In genomic region chr9:127763918-127764384, GRCh38 we compare ENCODE assay signal across 8 cellular contexts. TPM values are rescaled to one million over a fixed set of nuclear protein-coding genes. Genes with fewer than 3 reads are reported as not detected.
DNase-seq lines count a peak whose midpoint lies in the region; ATAC-seq, FAIRE-seq and TF ChIP-seq lines count a peak whose summit lies in the region.

No MANE protein-coding gene starts in this region.

- intact Hi-C loops in activated CD4-positive, alpha-beta memory T cell treated with anti-CD3 and anti-CD28 coated beads for 36 hours (cut with micrococcal nuclease): no loop called here

- peak overlapping the region; percentile 23 for H3K27ac Mint-ChIP-seq in activated CD4-positive, alpha-beta memory T cell treated with anti-CD3 and anti-CD28 coated beads for 36 hours

- H3K79me2 ChIP-seq in smooth muscle cell (ENCODE audit: low read depth): no peaks in the 10 kb centered on the region

- no peaks in the 10 kb centered on the region for H3K27me3 ChIP-seq in cardiac muscle cell
- no peaks in the 10 kb centered on the region for H3K27me3 ChIP-seq in smooth muscle cell (ENCODE audit: low read depth)

- H3K36me3 ChIP-seq in cardiac muscle cell: no peaks in the 10 kb centered on the region
- no peaks in the 10 kb centered on the region for H3K36me3 ChIP-seq in smooth muscle cell (ENCODE audit: low read depth)

- DNase-seq in GM13976 (ENCODE audit: low spot score) (peak; percentile 66), cardiac muscle cell (ENCODE audit: low read depth in 1 of 2, low spot score in 1 of 2) (peak in 1 of 2 donors; percentile 67), smooth muscle cell (lab: John Stamatoyannopoulos, UW; ENCODE audit: unreplicated experiment) (no peak), GM19239 (ENCODE audit: insufficient read length, low spot score) (no peak)
- DNase-seq in activated CD4-positive, alpha-beta memory T cell treated with anti-CD3 and anti-CD28 coated beads for 36 hours: peak; percentile 61

- no peaks in the 10 kb centered on the region for H3K27me3 Mint-ChIP-seq in activated CD4-positive, alpha-beta memory T cell treated with anti-CD3 and anti-CD28 coated beads for 36 hours

- H3F3A ChIP-seq in smooth muscle cell (ENCODE audit: low read depth): no peaks in the 10 kb centered on the region

- H3K4me1 Mint-ChIP-seq in activated CD4-positive, alpha-beta memory T cell treated with anti-CD3 and anti-CD28 coated beads for 36 hours (ENCODE audit: low read depth): peaks cover 41% of the 10 kb centered on the region

- POLR2A ChIA-PET in activated CD4-positive, alpha-beta memory T cell treated with anti-CD3 and anti-CD28 coated beads for 36 hours (lab: Charles Lee): no interaction called here

- H3K4me3 ChIP-seq in cardiac muscle cell (no peak overlapping the region), smooth muscle cell (no peak overlapping the region)

- TF ChIP-seq CTCF in 22Rv1 (IDR thresholded peaks at IDR 0.05) (peak; percentile 52), GM13976 (IDR thresholded peaks at IDR 0.05; ENCODE audit: borderline replicate concordance, control extremely low read depth, extremely low read depth, insufficient read depth, missing control alignments) (peak; percentile 16), cardiac muscle cell (IDR thresholded peaks at IDR 0.05; ENCODE audit: low read depth, low read length) (peak; percentile 47), smooth muscle cell (IDR thresholded peaks at IDR 0.05; ENCODE audit: borderline replicate concordance, insufficient read depth, poor library complexity, severe bottlenecking) (peak; percentile 16)

- H3K9me3 ChIP-seq in cardiac muscle cell (ENCODE audit: low read depth) (no peaks in the 10 kb centered on the region), smooth muscle cell (replicated peaks; ENCODE audit: low read depth) (no peaks in the 10 kb centered on the region)

- ATAC-seq in HG03378 (IDR thresholded peaks at IDR 0.05; ENCODE audit: unreplicated experiment): no peak
- no peak for ATAC-seq in GM19463 (IDR thresholded peaks at IDR 0.05; ENCODE audit: unreplicated experiment)

- H2AFZ ChIP-seq in smooth muscle cell (ENCODE audit: low read depth): no peak overlapping the region

- no peaks in the 10 kb centered on the region for H3K9me3 Mint-ChIP-seq in activated CD4-positive, alpha-beta memory T cell treated with anti-CD3 and anti-CD28 coated beads for 36 hours

- H3K27ac ChIP-seq in 22Rv1: no peak overlapping the region
- H3K27ac ChIP-seq in cardiac muscle cell: no peak overlapping the region
- no peak overlapping the region for H3K27ac ChIP-seq in smooth muscle cell (ENCODE audit: low read depth)

- no peak for FAIRE-seq in GM19239 (lab: Jason Lieb, UNC)

- no peak overlapping the region for H3K4me3 Mint-ChIP-seq in activated CD4-positive, alpha-beta memory T cell treated with anti-CD3 and anti-CD28 coated beads for 36 hours

- no peaks in the 10 kb centered on the region for H4K20me1 ChIP-seq in smooth muscle cell (ENCODE audit: low read depth)

- in situ Hi-C loops in GM13976 (cut with MboI; ENCODE audit: low sequenced_read_pairs, unreplicated experiment): no loop called here

- 37% methylated on average over 7 of the region's 7 CpGs for WGBS in smooth muscle cell (ENCODE audit: low lambda C conversion rate)

- no peak overlapping the region for H3K9ac ChIP-seq in smooth muscle cell (ENCODE audit: low read depth)

- H3K4me1 ChIP-seq in cardiac muscle cell (ENCODE audit: low read depth): no peaks in the 10 kb centered on the region
- no peaks in the 10 kb centered on the region for H3K4me1 ChIP-seq in smooth muscle cell (ENCODE audit: low read depth)

- CTCF ChIA-PET in activated CD4-positive, alpha-beta memory T cell treated with anti-CD3 and anti-CD28 coated beads for 36 hours (lab: Charles Lee): interaction anchor here (0.6 to 11.7 kb wide), 10 partner anchors 14 to 560 kb away, joined by 3 to 131 read pairs (median 5); partner anchors contain the start of genes CDK9, SH2D3C and ST6GALNAC4

- peaks cover 23% of the 10 kb centered on the region for H3K36me3 Mint-ChIP-seq in activated CD4-positive, alpha-beta memory T cell treated with anti-CD3 and anti-CD28 coated beads for 36 hours

- H3K4me2 ChIP-seq in smooth muscle cell: no peak overlapping the region

RNA-seq across cellular contexts. Expression of gene SH2D3C, which starts 14.5 kb away (rescaled TPM):
- total RNA-seq in activated CD4-positive, alpha-beta memory T cell treated with anti-CD3 and anti-CD28 coated beads for 36 hours: 10 to 100 TPM; 34.5 to 35.3 TPM
- total RNA-seq in cardiac muscle cell: 3.5 and 9.9 TPM in 2 replicates
- polyA plus RNA-seq in cardiac muscle cell: 3.7 and 9.4 TPM in 2 replicates
- total RNA-seq in smooth muscle cell: 1.5 TPM in 1 of 2 replicates, not detected in the other
- polyA plus RNA-seq in smooth muscle cell: 0.54 and 0.83 TPM in 2 replicates

RNA-seq across cellular contexts. Expression of gene CDK9, which starts 21.9 kb away (rescaled TPM):
- total RNA-seq in activated CD4-positive, alpha-beta memory T cell treated with anti-CD3 and anti-CD28 coated beads for 36 hours: 10 to 100 TPM; 99.4 to 99.6 TPM
- total RNA-seq in cardiac muscle cell (85.1 and 162 TPM in 2 replicates), smooth muscle cell (38.2 and 48.0 TPM in 2 replicates)
- polyA plus RNA-seq in cardiac muscle cell (139 and 193 TPM in 2 replicates), smooth muscle cell (61.4 and 68.6 TPM in 2 replicates)

RNA-seq across cellular contexts. Expression of gene TOR2A, which starts 28.9 kb away (rescaled TPM):
- 10 to 100 TPM; 12.7 to 16.2 TPM for total RNA-seq in activated CD4-positive, alpha-beta memory T cell treated with anti-CD3 and anti-CD28 coated beads for 36 hours
- total RNA-seq in cardiac muscle cell: 22.8 and 29.2 TPM in 2 replicates
- 20.6 and 25.7 TPM in 2 replicates for polyA plus RNA-seq in cardiac muscle cell
- total RNA-seq in smooth muscle cell: 6.5 and 7.3 TPM in 2 replicates
- 11.5 and 12.3 TPM in 2 replicates for polyA plus RNA-seq in smooth muscle cell

RNA-seq across cellular contexts. Expression of gene FPGS, which starts 38.7 kb away (rescaled TPM):
- 10 to 100 TPM; 80.0 to 83.9 TPM for total RNA-seq in activated CD4-positive, alpha-beta memory T cell treated with anti-CD3 and anti-CD28 coated beads for 36 hours
- total RNA-seq in cardiac muscle cell (112 and 123 TPM in 2 replicates), smooth muscle cell (9.2 and 12.9 TPM in 2 replicates)
- polyA plus RNA-seq in cardiac muscle cell (78.3 and 111 TPM in 2 replicates), smooth muscle cell (26.2 and 34.9 TPM in 2 replicates)

RNA-seq across cellular contexts. Expression of gene TTC16, which starts 48.1 kb away (rescaled TPM):
- total RNA-seq in activated CD4-positive, alpha-beta memory T cell treated with anti-CD3 and anti-CD28 coated beads for 36 hours: under 1 TPM; 0.61 to 0.69 TPM
- total RNA-seq in cardiac muscle cell (0.06 TPM in 1 of 2 replicates, not detected in the other), smooth muscle cell (not detected in 2 replicates)
- polyA plus RNA-seq in cardiac muscle cell (not detected in 2 replicates), smooth muscle cell (0.22 TPM in 1 of 2 replicates, not detected in the other)

Comparison
In these comparisons a context has a peak if more than half of its experiments do, and no peak if none do; other contexts are left out.
1. DNase-seq: peak in GM13976 (single experiment) and activated CD4-positive, alpha-beta memory T cell treated with anti-CD3 and anti-CD28 coated beads for 36 hours (single experiment); none in smooth muscle cell (single experiment) and GM19239 (single experiment).
2. Peak in every context shown above with its lines, with median percentiles within 50 percentile points of each other: CTCF ChIP-seq.